Comparison of ENCODE assay signal across 11 cellular contexts in genomic region chr14:73718742-73719251, GRCh38. TPM values are rescaled to one million over a fixed set of nuclear protein-coding genes. Genes with fewer than 3 reads are reported as not detected.
DNase-seq lines count a peak whose midpoint lies in the region; ATAC-seq and TF ChIP-seq lines count a peak whose summit lies in the region.
"Had no signal": no experiment of that assay in that cellular context is flagged by ENCODE, and none has a peak within 500 bp of the region (broad histone marks: within the 10 kb centered on the region; RNA-seq: fewer than 3 reads in every experiment).

No MANE protein-coding gene starts in this region.

- H3K4me1 ChIP-seq in RWPE2 (ENCODE audit: insufficient read depth, poor library complexity, severe bottlenecking) = peaks cover 17% of the 10 kb centered on the region
- H3K4me1 ChIP-seq in ectodermal cell (ENCODE audit: control insufficient read depth, insufficient read depth, low read length) = peaks cover 31% of the 10 kb centered on the region
- peaks cover 31% of the 10 kb centered on the region for H3K4me1 ChIP-seq in mesenchymal stem cell (ENCODE audit: control insufficient read depth, insufficient read depth, low read depth, low read length)
- H3K4me1 ChIP-seq in stomach smooth muscle (ENCODE audit: control insufficient read depth, insufficient read depth, low read length) = peaks cover 58% of the 10 kb centered on the region

- H3K4ac ChIP-seq in mesenchymal stem cell (ENCODE audit: low read depth in 1 of 2, low read length in 2 of 2) = no peak overlapping the region

- no peak overlapping the region for H3K23ac ChIP-seq in mesenchymal stem cell (ENCODE audit: low read length in 2 of 2)

- H3K27ac ChIP-seq in RWPE2 (ENCODE audit: poor library complexity, severe bottlenecking) = no peak overlapping the region
- peak overlapping the region; percentile 75 for H3K27ac ChIP-seq in ectodermal cell (ENCODE audit: insufficient read depth, low read depth, low read length, poor library complexity, severe bottlenecking)
- no peak overlapping the region for H3K27ac ChIP-seq in mesenchymal stem cell (ENCODE audit: low read length, poor library complexity, severe bottlenecking)
- H3K27ac ChIP-seq in stomach smooth muscle (ENCODE audit: low read length) = peak overlapping the region; percentile 97

- no peak overlapping the region for H2BK120ac ChIP-seq in mesenchymal stem cell (ENCODE audit: low read depth, low read length)

- H3K9ac ChIP-seq in mesenchymal stem cell (ENCODE audit: low read length) (no peak overlapping the region), stomach smooth muscle (ENCODE audit: low read length in 2 of 2) (peak overlapping the region; percentile 78 to 83)

- no peak overlapping the region for H2BK5ac ChIP-seq in mesenchymal stem cell (ENCODE audit: low read depth, low read length, poor library complexity, severe bottlenecking)

- no peak overlapping the region for H3K4me2 ChIP-seq in mesenchymal stem cell (ENCODE audit: low read length, poor library complexity, severe bottlenecking)

- H2AK5ac ChIP-seq in mesenchymal stem cell (ENCODE audit: low read length, severe bottlenecking) = no peak overlapping the region

- no peak for TF ChIP-seq CTCF in RWPE2 (IDR thresholded peaks at IDR 0.05; ENCODE audit: poor library complexity, severe bottlenecking)

- peak overlapping the region; percentile 46 for H2BK15ac ChIP-seq in mesenchymal stem cell (ENCODE audit: low read depth, poor library complexity, severe bottlenecking)

- H4K91ac ChIP-seq in mesenchymal stem cell (ENCODE audit: low read length) = no peak overlapping the region

- H3K4me3 ChIP-seq in RWPE2 (ENCODE audit: severe bottlenecking) (no peak overlapping the region), ectodermal cell (ENCODE audit: insufficient read depth, low read depth, low read length) (peak overlapping the region; percentile 59), mesenchymal stem cell (ENCODE audit: insufficient read depth in 1 of 2, low read depth in 1 of 2, low read length in 2 of 2) (no peak overlapping the region), stomach smooth muscle (ENCODE audit: low read length in 2 of 2) (peak overlapping the region; percentile 59 to 73)

- ATAC-seq in RWPE2 (ENCODE audit: low read depth) (no peak), HG02588 (IDR thresholded peaks at IDR 0.05; ENCODE audit: unreplicated experiment) (no peak)
- ATAC-seq: stimulated activated naive CD8-positive, alpha-beta T cell treated with anti-CD3 and anti-CD28 coated beads, Interleukin-15, Interleukin-2, amounts not matched to agents 100 U/mL and 50 U/mL, for 24 hours had no signal

- peaks cover 29% of the 10 kb centered on the region for H3K79me1 ChIP-seq in mesenchymal stem cell (replicated peaks; ENCODE audit: low read length, poor library complexity, severe bottlenecking)

- H2BK12ac ChIP-seq in mesenchymal stem cell (ENCODE audit: low read length in 2 of 2) = peak overlapping the region in 1 of 2 experiments; percentile 6

- 6 to 9% methylated on average over 37 to 40 of the region's 41 CpGs for WGBS in ectodermal cell, 2 experiments
- 68% methylated on average over 39 of the region's 41 CpGs for WGBS in mesenchymal stem cell

- H3K14ac ChIP-seq in mesenchymal stem cell (ENCODE audit: low read length in 2 of 2) = no peak overlapping the region

- H3K18ac ChIP-seq in mesenchymal stem cell (ENCODE audit: low read depth in 1 of 2, low read length in 2 of 2) = no peak overlapping the region

- H3K36me3 ChIP-seq in RWPE2 (ENCODE audit: low read depth) (peaks cover 69% of the 10 kb centered on the region), ectodermal cell (ENCODE audit: control insufficient read depth, insufficient read depth, low read length) (no peaks in the 10 kb centered on the region), mesenchymal stem cell (ENCODE audit: control insufficient read depth in 1 of 2, insufficient read depth in 2 of 2, low read depth in 1 of 2, low read length in 2 of 2) (peaks cover 52 to 70% of the 10 kb centered on the region in 2 experiments), stomach smooth muscle (ENCODE audit: control insufficient read depth in 2 of 2, insufficient read depth in 2 of 2, low read length in 2 of 2) (peaks cover 31 to 40% of the 10 kb centered on the region in 2 donors)

- DNase-seq in RWPE2 (ENCODE audit: low spot score) (peak; percentile 52), mesenchymal stem cell (no peak), NCI-H524 treated with DMSO at 0.1 percent for 48 hours (lab: John Stamatoyannopoulos, UW) (no peak), NCI-H345 (lab: John Stamatoyannopoulos, UW) (no peak), SHP77 treated with DMSO at 0.1 percent for 48 hours (lab: John Stamatoyannopoulos, UW) (no peak)
- DNase-seq: activated CD8-positive, alpha-beta memory T cell treated with anti-CD3 and anti-CD28 coated beads for 24 hours; CD8-positive, alpha-beta memory T cell; stimulated activated naive CD8-positive, alpha-beta T cell treated with anti-CD3 and anti-CD28 coated beads, Interleukin-15, Interleukin-2, amounts not matched to agents 100 U/mL and 50 U/mL, for 24 hours had no signal

- H3K9me3 ChIP-seq in RWPE2 (ENCODE audit: severe bottlenecking) = no peaks in the 10 kb centered on the region
- H3K9me3 ChIP-seq in ectodermal cell (ENCODE audit: control insufficient read depth, low read length) = no peaks in the 10 kb centered on the region
- H3K9me3 ChIP-seq in mesenchymal stem cell (ENCODE audit: control insufficient read depth, low read length) = no peaks in the 10 kb centered on the region
- H3K9me3 ChIP-seq in stomach smooth muscle (ENCODE audit: control insufficient read depth in 2 of 2, low read length in 2 of 2) = no peaks in the 10 kb centered on the region

- H3K27me3 ChIP-seq in RWPE2 (ENCODE audit: insufficient read depth, poor library complexity, severe bottlenecking) = no peaks in the 10 kb centered on the region
- no peaks in the 10 kb centered on the region for H3K27me3 ChIP-seq in ectodermal cell (ENCODE audit: control insufficient read depth, insufficient read depth, low read length, poor library complexity, severe bottlenecking)
- H3K27me3 ChIP-seq in mesenchymal stem cell (ENCODE audit: control insufficient read depth in 1 of 2, insufficient read depth in 1 of 2, low read length in 2 of 2) = no peaks in the 10 kb centered on the region
- H3K27me3 ChIP-seq in stomach smooth muscle (ENCODE audit: control insufficient read depth in 1 of 2, insufficient read depth in 2 of 2, low read length in 2 of 2) = no peaks in the 10 kb centered on the region

- no peak overlapping the region for H4K8ac ChIP-seq in mesenchymal stem cell (ENCODE audit: low read length)

- H2AFZ ChIP-seq in mesenchymal stem cell (ENCODE audit: low read depth, low read length) = no peak overlapping the region

RNA-seq across cellular contexts. Expression of gene PNMA1, which starts 4.6 kb away (rescaled TPM):
- polyA plus RNA-seq in ectodermal cell (2013, experiment 1 of 4) = 74.3 TPM
- polyA plus RNA-seq in ectodermal cell (2013, experiment 2 of 4) = 72.1 TPM
- polyA plus RNA-seq in ectodermal cell (2013, experiment 3 of 4) = 62.6 TPM
- polyA plus RNA-seq in ectodermal cell (2013, experiment 4 of 4) = 74.7 TPM
- 53.1 TPM for polyA plus RNA-seq in mesenchymal stem cell (2013, experiment 1 of 2)
- 53.5 TPM for polyA plus RNA-seq in mesenchymal stem cell (2013, experiment 2 of 2)

Comparison
In these comparisons a context has a peak if more than half of its experiments do, and no peak if none do; other contexts are left out.
1. H3K27ac ChIP-seq: peak in ectodermal cell (single experiment) and stomach smooth muscle (single experiment); none in RWPE2 (single experiment) and mesenchymal stem cell (single experiment).
2. H3K4me3 ChIP-seq: peak in ectodermal cell (single experiment) and stomach smooth muscle (2 of 2); none in RWPE2 (single experiment) and mesenchymal stem cell (0 of 2).